In the genomic region with DNA sequence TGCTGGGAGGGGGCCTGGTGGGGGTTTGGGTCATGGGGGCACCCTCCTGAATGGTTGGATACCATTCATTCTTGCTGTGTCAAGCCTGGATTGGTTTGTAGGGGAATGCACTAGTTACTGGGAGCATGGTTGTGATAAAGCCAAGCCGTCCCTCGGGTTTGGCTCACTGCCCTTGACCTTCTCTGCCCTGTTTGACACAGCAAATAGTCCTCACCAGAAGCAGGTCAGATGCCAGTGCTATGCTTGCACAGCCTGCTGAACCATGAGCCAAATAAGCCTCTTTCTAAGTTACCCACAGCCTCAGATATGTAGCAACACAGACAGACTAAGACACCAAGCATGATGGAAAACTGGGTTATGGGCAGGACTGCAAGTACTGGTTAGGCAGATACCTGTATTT, we compare ENCODE assay signal across 1 cellular context.
A peak's percentile ranks its signal among the peaks of the same experiment; 100 is the strongest.
TF ChIP-seq lines count a peak whose summit lies in the region.

No MANE protein-coding gene starts in this region.

TF ChIP-seq in liver, 16 proteins besides CTCF, POLR2A, EP300 and RAD21:
- TF ChIP-seq HNF4G (IDR thresholded peaks at IDR 0.05) (peak; percentile 36), FOXA2 (IDR thresholded peaks at IDR 0.05) (peak; percentile 60), YY1 (IDR thresholded peaks at IDR 0.05) (peak; percentile 28), JUND (IDR thresholded peaks at IDR 0.05) (no peak), FOXA1 (IDR thresholded peaks at IDR 0.05) (peak; percentile 29), NR2F2 (IDR thresholded peaks at IDR 0.05) (peak; percentile 53), GABPA (IDR thresholded peaks at IDR 0.05 in 1 of 2, conservative IDR thresholded peaks at IDR 0.05 in 1 of 2) (peak; percentile 33 to 77), RXRA (IDR thresholded peaks at IDR 0.05) (peak; percentile 88 to 92), HNF4A (conservative IDR thresholded peaks at IDR 0.05) (peak; percentile 57 to 67), REST (IDR thresholded peaks at IDR 0.05) (no peak), SP1 (IDR thresholded peaks at IDR 0.05) (peak; percentile 74)
- TF ChIP-seq, protein P1, sequence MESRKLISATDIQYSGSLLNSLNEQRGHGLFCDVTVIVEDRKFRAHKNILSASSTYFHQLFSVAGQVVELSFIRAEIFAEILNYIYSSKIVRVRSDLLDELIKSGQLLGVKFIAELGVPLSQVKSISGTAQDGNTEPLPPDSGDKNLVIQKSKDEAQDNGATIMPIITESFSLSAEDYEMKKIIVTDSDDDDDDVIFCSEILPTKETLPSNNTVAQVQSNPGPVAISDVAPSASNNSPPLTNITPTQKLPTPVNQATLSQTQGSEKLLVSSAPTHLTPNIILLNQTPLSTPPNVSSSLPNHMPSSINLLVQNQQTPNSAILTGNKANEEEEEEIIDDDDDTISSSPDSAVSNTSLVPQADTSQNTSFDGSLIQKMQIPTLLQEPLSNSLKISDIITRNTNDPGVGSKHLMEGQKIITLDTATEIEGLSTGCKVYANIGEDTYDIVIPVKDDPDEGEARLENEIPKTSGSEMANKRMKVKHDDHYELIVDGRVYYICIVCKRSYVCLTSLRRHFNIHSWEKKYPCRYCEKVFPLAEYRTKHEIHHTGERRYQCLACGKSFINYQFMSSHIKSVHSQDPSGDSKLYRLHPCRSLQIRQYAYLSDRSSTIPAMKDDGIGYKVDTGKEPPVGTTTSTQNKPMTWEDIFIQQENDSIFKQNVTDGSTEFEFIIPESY (IDR thresholded peaks at IDR 0.05), result no peak
- TF ChIP-seq, protein P2, sequence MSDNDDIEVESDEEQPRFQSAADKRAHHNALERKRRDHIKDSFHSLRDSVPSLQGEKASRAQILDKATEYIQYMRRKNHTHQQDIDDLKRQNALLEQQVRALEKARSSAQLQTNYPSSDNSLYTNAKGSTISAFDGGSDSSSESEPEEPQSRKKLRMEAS (IDR thresholded peaks at IDR 0.05), result no peak
TF ChIP-seq in liver: peak in this region for 9.
